Comparison of ENCODE assay signal across 14 cellular contexts in genomic region chr5:89968870-89969472, GRCh38.
A peak's percentile ranks its signal among the peaks of the same experiment; 100 is the strongest.
DNase-seq lines count a peak whose midpoint lies in the region; FAIRE-seq and TF ChIP-seq lines count a peak whose summit lies in the region.
"Had no signal": no experiment of that assay in that cellular context is flagged by ENCODE, and none has a peak within 500 bp of the region (broad histone marks: within the 10 kb centered on the region; RNA-seq: fewer than 3 reads in every experiment).

No MANE protein-coding gene starts in this region.

- H3K27ac ChIP-seq in angular gyrus (ENCODE audit: low read depth, low read length) (peak overlapping the region; percentile 17), thyroid gland (peak overlapping the region in 2 of 3 donors; percentile 11 to 23)

- WGBS in thyroid gland, 2 donors = 28 to 29% methylated on average over 5 of the region's 5 CpGs

- H3K9me3 ChIP-seq in thyroid gland = no peaks in the 10 kb centered on the region
- H3K9me3 ChIP-seq: SK-N-SH had no signal

- no peak for TF ChIP-seq POLR2A in thyroid gland (IDR thresholded peaks at IDR 0.05)

- peak; percentile 55 for FAIRE-seq in endometrium (lab: Jason Lieb, UNC)

- DNase-seq in myocyte (ENCODE audit: low read depth) = peak; percentile 66
- DNase-seq in thyroid gland = peak; percentile 52 to 54
- DNase-seq in ecto neural progenitor cell (ENCODE audit: low spot score) = no peak
- no peak for DNase-seq in activated CD4-positive, alpha-beta T cell treated with anti-CD3 and anti-CD28 coated beads for 48 hours
- no peak for DNase-seq in activated CD4-positive, alpha-beta T cell treated with anti-CD3 and anti-CD28 coated beads for 1 hour
- DNase-seq: activated naive CD4-positive, alpha-beta T cell treated with Interleukin-2 at 50 U/mL for 16 hours; CD8-positive, alpha-beta memory T cell; midbrain; NCI-H1092; NCI-H2227 treated with DMSO at 0.1 percent for 48 hours; SK-N-SH; stimulated activated CD4-positive, alpha-beta T cell treated with anti-CD3 and anti-CD28 coated beads, Interleukin-4, amount 100 ng/mL, for 4 hours had no signal

- H3K4me1 ChIP-seq in thyroid gland = peaks cover 7 to 13% of the 10 kb centered on the region in 2 donors

- H3K27me3 ChIP-seq in thyroid gland = no peaks in the 10 kb centered on the region

- TF ChIP-seq CTCF in thyroid gland (IDR thresholded peaks at IDR 0.05) = no peak

- intact Hi-C loops in thyroid gland (cut with DNase I) = no loop called here

- no peak overlapping the region for H3K4me3 ChIP-seq in thyroid gland (replicated peaks in 1 of 3)

- H3K36me3 ChIP-seq in thyroid gland = no peaks in the 10 kb centered on the region

Comparison
In these comparisons a context has a peak if more than half of its experiments do, and no peak if none do; other contexts are left out.
1. DNase-seq: peak in myocyte (single experiment) and thyroid gland (2 of 2); none in ecto neural progenitor cell (single experiment), activated CD4-positive, alpha-beta T cell treated with anti-CD3 and anti-CD28 coated beads for 48 hours (single experiment) and activated CD4-positive, alpha-beta T cell treated with anti-CD3 and anti-CD28 coated beads for 1 hour (single experiment).